35 cellular contexts compared by ENCODE assay signal in the genomic region with DNA sequence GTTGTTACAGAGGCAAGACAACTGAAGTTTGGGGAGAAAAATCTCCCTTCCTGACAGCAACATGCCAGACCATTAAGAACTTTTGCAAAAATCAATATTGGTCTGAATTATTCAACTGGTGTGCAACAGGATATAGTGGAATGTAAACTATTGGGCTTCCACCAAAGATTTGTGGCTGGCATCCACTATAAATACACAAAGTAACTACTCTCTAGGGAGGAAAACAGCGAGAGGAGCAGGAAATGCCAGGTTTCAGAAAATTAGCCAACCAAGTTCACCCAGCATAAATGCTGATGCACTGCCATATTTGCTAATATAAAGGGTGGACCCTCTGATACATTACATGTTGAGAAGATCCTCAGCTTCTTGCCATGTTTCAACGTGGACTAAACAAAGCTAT.
DNase-seq lines count a peak whose midpoint lies in the region; ATAC-seq, FAIRE-seq and TF ChIP-seq lines count a peak whose summit lies in the region.
"Had no signal": no experiment of that assay in that cellular context is flagged by ENCODE, and none has a peak within 500 bp of the region (broad histone marks: within the 10 kb centered on the region; RNA-seq: fewer than 3 reads in every experiment).

No MANE protein-coding gene starts in this region.

- H3K27me3 ChIP-seq in astrocyte (ENCODE audit: insufficient read depth, low read length) (no peaks in the 10 kb centered on the region), breast epithelium (no peaks in the 10 kb centered on the region)
- H3K27me3 ChIP-seq: tibial nerve had no signal

- no TSS peak for BruUV-seq in MCF 10A (replicated peaks; lab: Mats Ljungman, UMichigan)

- H3K4me3 ChIP-seq in astrocyte (ENCODE audit: insufficient read depth, low read depth, low read length) (no peak overlapping the region), breast epithelium (no peak overlapping the region)
- H3K4me3 ChIP-seq: A549, esophagus muscularis mucosa, K562, lung, psoas muscle, tibial nerve had no signal

- no peaks in the 10 kb centered on the region for H4K20me1 ChIP-seq in astrocyte (ENCODE audit: insufficient read depth, low read length)

- H3K4me1 ChIP-seq in astrocyte (ENCODE audit: insufficient read depth, low read length), result no peaks in the 10 kb centered on the region
- H3K4me1 ChIP-seq in breast epithelium, result no peaks in the 10 kb centered on the region
- H3K4me1 ChIP-seq: psoas muscle, tibial nerve had no signal

- no peak for FAIRE-seq in astrocyte (lab: Jason Lieb, UNC)
- FAIRE-seq: A549, HTR-8/SVneo, K562 had no signal

- POLR2A ChIA-PET in MCF 10A (lab: Yijun Ruan, JAX), result no interaction called here

- H3K36me3 Mint-ChIP-seq in astrocyte (ENCODE audit: low read depth, unreplicated experiment) (no peaks in the 10 kb centered on the region), MCF 10A (ENCODE audit: insufficient read depth, unreplicated experiment) (no peaks in the 10 kb centered on the region)
- H3K36me3 Mint-ChIP-seq: activated naive CD8-positive, alpha-beta T cell treated with anti-CD3 and anti-CD28 coated beads for 36 hours; naive thymus-derived CD8-positive, alpha-beta T cell had no signal

- H3K27ac Mint-ChIP-seq in astrocyte (ENCODE audit: unreplicated experiment) (no peak overlapping the region), MCF 10A (ENCODE audit: low read depth, unreplicated experiment) (no peak overlapping the region)
- H3K27ac Mint-ChIP-seq: activated B cell treated with CpG ODN at 0.5 μM for 24 hours; activated naive CD8-positive, alpha-beta T cell treated with anti-CD3 and anti-CD28 coated beads for 36 hours; endodermal cell; naive thymus-derived CD8-positive, alpha-beta T cell had no signal

- H3K4me1 Mint-ChIP-seq in astrocyte (ENCODE audit: low read depth, unreplicated experiment) (peaks cover 4% of the 10 kb centered on the region), MCF 10A (ENCODE audit: insufficient read depth, unreplicated experiment) (no peaks in the 10 kb centered on the region)
- H3K4me1 Mint-ChIP-seq: activated naive CD8-positive, alpha-beta T cell treated with anti-CD3 and anti-CD28 coated beads for 36 hours; naive thymus-derived CD8-positive, alpha-beta T cell had no signal

- H3K27me3 Mint-ChIP-seq in astrocyte (ENCODE audit: low read depth, unreplicated experiment) (no peaks in the 10 kb centered on the region), MCF 10A (ENCODE audit: insufficient read depth, unreplicated experiment) (no peaks in the 10 kb centered on the region)
- H3K27me3 Mint-ChIP-seq: activated B cell treated with CpG ODN at 0.5 μM for 24 hours had no signal

- CTCF ChIA-PET in MCF 10A (lab: Yijun Ruan, JAX), result interaction anchor here (0.6 kb wide), 1 partner anchor 14 kb away, joined by 4 read pairs; no protein-coding TSS in a partner anchor

- H3K36me3 ChIP-seq in astrocyte (ENCODE audit: insufficient read depth, low read length) (no peaks in the 10 kb centered on the region), breast epithelium (no peaks in the 10 kb centered on the region)
- H3K36me3 ChIP-seq: esophagus muscularis mucosa, tibial nerve had no signal

- H3K4me3 Mint-ChIP-seq in astrocyte (ENCODE audit: unreplicated experiment), result no peak overlapping the region
- H3K4me3 Mint-ChIP-seq in MCF 10A (ENCODE audit: unreplicated experiment), result no peak overlapping the region
- H3K4me3 Mint-ChIP-seq: activated B cell treated with CpG ODN at 0.5 μM for 24 hours; activated naive CD8-positive, alpha-beta T cell treated with anti-CD3 and anti-CD28 coated beads for 36 hours; activated T-cell treated with anti-CD3 and anti-CD28 coated beads, Interleukin-2, amount 50 U/mL, for 4 hours; endodermal cell; naive thymus-derived CD8-positive, alpha-beta T cell had no signal

- ATAC-seq in HG03378 (IDR thresholded peaks at IDR 0.05; ENCODE audit: unreplicated experiment), result no peak
- ATAC-seq: A549; activated T-cell treated with anti-CD3 and anti-CD28 coated beads, Interleukin-2, amount 50 U/mL, for 4 hours; K562; left cardiac atrium; naive thymus-derived CD8-positive, alpha-beta T cell; psoas muscle; sciatic nerve had no signal

- no peaks in the 10 kb centered on the region for H3K79me2 ChIP-seq in astrocyte (ENCODE audit: insufficient read depth, low read length)

- no peaks in the 10 kb centered on the region for H3K9me3 Mint-ChIP-seq in astrocyte (ENCODE audit: unreplicated experiment)
- peaks cover 10% of the 10 kb centered on the region for H3K9me3 Mint-ChIP-seq in MCF 10A (ENCODE audit: unreplicated experiment)
- H3K9me3 Mint-ChIP-seq: activated naive CD8-positive, alpha-beta T cell treated with anti-CD3 and anti-CD28 coated beads for 36 hours; activated T-cell treated with anti-CD3 and anti-CD28 coated beads, Interleukin-2, amount 50 U/mL, for 4 hours; endodermal cell had no signal

- no peak overlapping the region for H3K4me2 ChIP-seq in astrocyte (ENCODE audit: low read length)
- H3K4me2 ChIP-seq: A549, SK-N-SH had no signal

- no peak overlapping the region for H3K9ac ChIP-seq in astrocyte (ENCODE audit: low read length)
- H3K9ac ChIP-seq: SK-N-SH had no signal

- intact Hi-C loops in breast epithelium (cut with DNase I; ENCODE audit: low total_unique reads), result no loop called here
- intact Hi-C loops in MCF 10A (cut with micrococcal nuclease), result no loop called here

- TF ChIP-seq POLR2A in breast epithelium (IDR thresholded peaks at IDR 0.05), result no peak

- DNase-seq in AG08395 (ENCODE audit: low spot score), result peak; percentile 10
- DNase-seq in GM04503 (ENCODE audit: low read depth), result peak; percentile 15
- peak; percentile 44 for DNase-seq in astrocyte (ENCODE audit: low read depth)
- DNase-seq in fibroblast of peridontal ligament (ENCODE audit: extremely low read depth), result peak; percentile 68
- no peak for DNase-seq in midbrain (lab: John Stamatoyannopoulos, UW)
- no peak for DNase-seq in breast epithelium (ENCODE audit: low spot score in 2 of 2)
- DNase-seq in MCF 10A (ENCODE audit: unreplicated experiment), result no peak
- DNase-seq: activated B cell treated with CpG ODN at 0.5 μM for 24 hours; activated CD4-positive, alpha-beta T cell treated with anti-CD3 and anti-CD28 coated beads, Interleukin-2, amount 50 U/mL, for 1 hour; activated gamma-delta T cell; activated naive CD8-positive, alpha-beta T cell treated with anti-CD3 and anti-CD28 coated beads for 36 hours; activated T-cell treated with anti-CD3 and anti-CD28 coated beads, Interleukin-2, amount 50 U/mL, for 4 hours; aorta; C1 segment of cervical spinal cord; dermis blood vessel endothelial cell; DMS79; endodermal cell; hypothalamus; left cardiac atrium; MM.1S; naive thymus-derived CD8-positive, alpha-beta T cell; NCI-H2029; NCI-H524; OCI-M1; psoas muscle; SK-N-SH; stimulated activated CD4-positive, alpha-beta T cell treated with anti-CD3 and anti-CD28 coated beads, Interleukin-4, amount 100 ng/mL, for 1 hour had no signal

- TF ChIP-seq CTCF in astrocyte (IDR thresholded peaks at IDR 0.05; ENCODE audit: insufficient read depth, low read depth, low read length), result no peak
- no peak for TF ChIP-seq CTCF in breast epithelium (IDR thresholded peaks at IDR 0.05)
- no peak for TF ChIP-seq CTCF in MCF 10A (IDR thresholded peaks at IDR 0.05; ENCODE audit: unreplicated experiment)

- H2AFZ ChIP-seq in astrocyte (ENCODE audit: low read depth, low read length), result no peak overlapping the region

- no peak overlapping the region for H3K27ac ChIP-seq in astrocyte (ENCODE audit: low read depth, low read length)
- no peak overlapping the region for H3K27ac ChIP-seq in breast epithelium
- H3K27ac ChIP-seq: A549, esophagus muscularis mucosa, psoas muscle, tibial nerve had no signal

- H3K9me3 ChIP-seq in astrocyte (ENCODE audit: insufficient read depth, low read depth, low read length) (no peaks in the 10 kb centered on the region), breast epithelium (no peaks in the 10 kb centered on the region)
- H3K9me3 ChIP-seq: A549, esophagus muscularis mucosa, psoas muscle, SK-N-SH, tibial nerve had no signal

Comparison
In these comparisons a context has a peak if more than half of its experiments do, and no peak if none do; other contexts are left out.
1. DNase-seq: peak in AG08395 (single experiment), GM04503 (single experiment), astrocyte (single experiment) and fibroblast of peridontal ligament (single experiment); none in midbrain (single experiment), breast epithelium (0 of 2) and MCF 10A (single experiment).